In the genomic region with DNA sequence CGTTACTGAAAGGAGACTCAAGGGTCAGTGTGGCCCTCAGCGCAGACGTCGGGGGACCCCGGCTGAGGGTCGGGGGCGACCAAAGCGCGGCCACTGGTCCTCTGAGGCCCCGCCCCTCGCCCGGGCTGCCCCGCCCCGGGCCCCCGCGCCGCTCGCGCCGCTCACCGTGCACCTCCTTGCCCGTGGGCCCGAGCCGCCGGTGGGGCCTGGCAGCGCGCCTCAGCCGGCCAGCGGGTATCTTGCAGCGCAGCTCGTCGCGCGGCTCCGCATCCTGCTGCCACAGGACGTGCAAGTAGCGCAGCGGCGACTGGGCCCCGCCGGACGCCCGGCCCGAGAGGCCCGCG, we compare ENCODE assay signal across 9 cellular contexts. TPM values are rescaled to one million over a fixed set of nuclear protein-coding genes. Genes with fewer than 3 reads are reported as not detected.
DNase-seq lines count a peak whose midpoint lies in the region; ATAC-seq and TF ChIP-seq lines count a peak whose summit lies in the region.
"Had no signal": no experiment of that assay in that cellular context is flagged by ENCODE, and none has a peak within 500 bp of the region (broad histone marks: within the 10 kb centered on the region; RNA-seq: fewer than 3 reads in every experiment).

No MANE protein-coding gene starts in this region.

- ATAC-seq in HG03039 (IDR thresholded peaks at IDR 0.05; ENCODE audit: unreplicated experiment) (peak; percentile 46), SK-N-SH treated with all-trans-retinoic acid at 6 μM for 48 hours (peak; percentile 51)

- DNase-seq in stimulated activated naive CD4-positive, alpha-beta T cell treated with Interleukin-2 at 50 U/mL for 16 hours (lab: John Stamatoyannopoulos, UW), result peak; percentile 56
- no peak for DNase-seq in stimulated activated naive CD4-positive, alpha-beta T cell (lab: John Stamatoyannopoulos, UW)
- DNase-seq in cerebellum (ENCODE audit: low spot score) (peak; percentile 60), medulla oblongata (ENCODE audit: extremely low spot score) (peak; percentile 27), DMS79 (lab: John Stamatoyannopoulos, UW) (no peak)
- DNase-seq in stimulated activated CD8-positive, alpha-beta memory T cell treated with anti-CD3 and anti-CD28 coated beads, Interleukin-7, amount 100 ng/mL, for 24 hours (ENCODE audit: low read depth), result peak; percentile 12

TF ChIP-seq in SK-N-SH treated with all-trans-retinoic acid at 6 μM for 48 hours, 23 proteins besides CTCF, POLR2A, EP300 and RAD21:
- TF ChIP-seq SNAI2 (CRISPR knock-in tag; IDR thresholded peaks at IDR 0.05), result no peak
- TF ChIP-seq ZNF565 (CRISPR knock-in tag; conservative IDR thresholded peaks at IDR 0.05; ENCODE audit: low read depth), result no peak
- no peak for TF ChIP-seq RARB (CRISPR knock-in tag; IDR thresholded peaks at IDR 0.05)
- no peak for TF ChIP-seq TCF4 (CRISPR knock-in tag; IDR thresholded peaks at IDR 0.05; ENCODE audit: borderline replicate concordance)
- TF ChIP-seq CSDC2 (CRISPR knock-in tag; IDR thresholded peaks at IDR 0.05), result no peak
- TF ChIP-seq, protein P1, sequence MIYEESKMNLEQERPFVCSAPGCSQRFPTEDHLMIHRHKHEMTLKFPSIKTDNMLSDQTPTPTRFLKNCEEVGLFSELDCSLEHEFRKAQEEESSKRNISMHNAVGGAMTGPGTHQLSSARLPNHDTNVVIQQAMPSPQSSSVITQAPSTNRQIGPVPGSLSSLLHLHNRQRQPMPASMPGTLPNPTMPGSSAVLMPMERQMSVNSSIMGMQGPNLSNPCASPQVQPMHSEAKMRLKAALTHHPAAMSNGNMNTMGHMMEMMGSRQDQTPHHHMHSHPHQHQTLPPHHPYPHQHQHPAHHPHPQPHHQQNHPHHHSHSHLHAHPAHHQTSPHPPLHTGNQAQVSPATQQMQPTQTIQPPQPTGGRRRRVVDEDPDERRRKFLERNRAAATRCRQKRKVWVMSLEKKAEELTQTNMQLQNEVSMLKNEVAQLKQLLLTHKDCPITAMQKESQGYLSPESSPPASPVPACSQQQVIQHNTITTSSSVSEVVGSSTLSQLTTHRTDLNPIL (CRISPR knock-in tag; IDR thresholded peaks at IDR 0.05; ENCODE audit: low read depth), result no peak
- no peak for TF ChIP-seq ZNF8 (CRISPR knock-in tag; IDR thresholded peaks at IDR 0.05)
- TF ChIP-seq, protein P2, sequence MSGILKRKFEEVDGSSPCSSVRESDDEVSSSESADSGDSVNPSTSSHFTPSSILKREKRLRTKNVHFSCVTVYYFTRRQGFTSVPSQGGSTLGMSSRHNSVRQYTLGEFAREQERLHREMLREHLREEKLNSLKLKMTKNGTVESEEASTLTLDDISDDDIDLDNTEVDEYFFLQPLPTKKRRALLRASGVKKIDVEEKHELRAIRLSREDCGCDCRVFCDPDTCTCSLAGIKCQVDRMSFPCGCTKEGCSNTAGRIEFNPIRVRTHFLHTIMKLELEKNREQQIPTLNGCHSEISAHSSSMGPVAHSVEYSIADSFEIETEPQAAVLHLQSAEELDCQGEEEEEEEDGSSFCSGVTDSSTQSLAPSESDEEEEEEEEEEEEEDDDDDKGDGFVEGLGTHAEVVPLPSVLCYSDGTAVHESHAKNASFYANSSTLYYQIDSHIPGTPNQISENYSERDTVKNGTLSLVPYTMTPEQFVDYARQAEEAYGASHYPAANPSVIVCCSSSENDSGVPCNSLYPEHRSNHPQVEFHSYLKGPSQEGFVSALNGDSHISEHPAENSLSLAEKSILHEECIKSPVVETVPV (CRISPR knock-in tag; IDR thresholded peaks at IDR 0.05), result no peak
- no peak for TF ChIP-seq ARNTL (CRISPR knock-in tag; IDR thresholded peaks at IDR 0.05; ENCODE audit: borderline replicate concordance, low read depth)
- TF ChIP-seq ESRRG (CRISPR knock-in tag; IDR thresholded peaks at IDR 0.05), result no peak

RNA-seq across cellular contexts. Expression of a gene that starts 0.4 kb away (rescaled TPM):
- total RNA-seq in cerebellum, result 17.9 TPM

RNA-seq across cellular contexts. Expression of a gene that starts 5.5 kb away (rescaled TPM):
- 387 TPM for total RNA-seq in cerebellum

RNA-seq across cellular contexts. Expression of a gene that starts 20.5 kb away (rescaled TPM):
- total RNA-seq in cerebellum, result not detected
- total RNA-seq: lung microvascular endothelial cell had no signal

RNA-seq across cellular contexts. Expression of a gene that starts 36.0 kb away (rescaled TPM):
- 5.7 TPM for total RNA-seq in cerebellum

Comparison
In these comparisons a context has a peak if more than half of its experiments do, and no peak if none do; other contexts are left out.
1. DNase-seq: peak in stimulated activated naive CD4-positive, alpha-beta T cell treated with Interleukin-2 at 50 U/mL for 16 hours (single experiment), cerebellum (single experiment), medulla oblongata (single experiment) and stimulated activated CD8-positive, alpha-beta memory T cell treated with anti-CD3 and anti-CD28 coated beads, Interleukin-7, amount 100 ng/mL, for 24 hours (single experiment); none in stimulated activated naive CD4-positive, alpha-beta T cell (0 of 6) and DMS79 (single experiment).